In genomic region chr15:30500511-30500910, GRCh38 we compare ENCODE assay signal across 1 cellular context. TPM values are rescaled to one million over a fixed set of nuclear protein-coding genes. Genes with fewer than 3 reads are reported as not detected.
"Had no signal": no experiment of that assay in that cellular context is flagged by ENCODE, and none has a peak within 500 bp of the region (broad histone marks: within the 10 kb centered on the region; RNA-seq: fewer than 3 reads in every experiment).

No MANE protein-coding gene starts in this region.

RNA-seq across cellular contexts. Expression of gene GOLGA8Q, which starts 51.3 kb away (rescaled TPM):
- total RNA-seq: M059J had no signal
